Comparison of ENCODE assay signal across 21 cellular contexts in the genomic region with DNA sequence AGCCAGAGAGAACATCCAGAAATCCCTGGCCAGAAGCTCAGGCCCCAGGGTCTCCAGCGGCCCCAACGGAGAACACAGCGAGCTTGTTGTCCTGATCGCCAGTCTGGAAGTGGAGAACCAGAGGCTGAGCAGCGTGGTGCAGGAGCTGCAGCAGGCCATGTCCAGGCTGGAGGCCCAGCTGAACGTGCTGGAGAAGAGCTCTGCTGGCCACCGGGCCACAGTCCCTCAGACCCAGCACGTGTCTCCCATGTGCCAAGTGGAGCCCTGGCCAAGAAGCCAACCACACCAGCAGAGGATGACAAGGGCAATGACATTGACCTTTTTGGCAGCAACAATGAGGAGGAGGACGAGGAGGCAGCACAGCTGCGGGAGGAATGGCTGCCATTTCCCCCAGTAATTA. TPM values are rescaled to one million over a fixed set of nuclear protein-coding genes. Genes with fewer than 3 reads are reported as not detected.
"Had no signal": no experiment of that assay in that cellular context is flagged by ENCODE, and none has a peak within 500 bp of the region (broad histone marks: within the 10 kb centered on the region; RNA-seq: fewer than 3 reads in every experiment).

No MANE protein-coding gene starts in this region.

- H3K4me1 ChIP-seq: neural progenitor cell had no signal

- H3K27ac ChIP-seq: cardiac muscle cell, neural progenitor cell, ovary, suprapubic skin had no signal

- DNase-seq: activated CD4-positive, alpha-beta memory T cell treated with anti-CD3 and anti-CD28 coated beads, Interleukin-2, amount 10 ng/mL, durations not matched to agents 7 days and 5 days; activated CD4-positive, alpha-beta T cell treated with anti-CD3 and anti-CD28 coated beads for 4 hours; activated naive CD4-positive, alpha-beta T cell treated with anti-CD3 and anti-CD28 coated beads, Interleukin-2, amount 10 ng/mL, durations not matched to agents 7 days and 5 days; activated T-cell treated with anti-CD3 and anti-CD28 coated beads, Interleukin-2, amount 50 U/mL, for 24 hours; hypothalamus; midbrain; naive B cell; ovary; stimulated activated CD4-positive, alpha-beta T cell treated with anti-CD3 and anti-CD28 coated beads, Interleukin-4, amount 100 ng/mL, for 4 hours; stimulated activated CD8-positive, alpha-beta memory T cell treated with anti-CD3 and anti-CD28 coated beads, Interleukin-4, amount 100 ng/mL, for 48 hours; stimulated activated naive CD4-positive, alpha-beta T cell treated with Interleukin-2 at 50 U/mL for 16 hours; T-helper 2 cell had no signal

- H3K9ac ChIP-seq: neural progenitor cell had no signal

- H2AFZ ChIP-seq: neural progenitor cell had no signal

- H3K9me3 ChIP-seq: ovary, suprapubic skin had no signal

- FAIRE-seq: astrocyte, urothelium cell line had no signal

- H3K36me3 ChIP-seq: cardiac muscle cell, neural progenitor cell, ovary, suprapubic skin had no signal

- H3K4me3 ChIP-seq: cardiac muscle cell, neural progenitor cell, ovary, skin epidermis, suprapubic skin had no signal

- H3K27me3 ChIP-seq: ovary had no signal

- H3K4me2 ChIP-seq: neural progenitor cell had no signal

RNA-seq across cellular contexts. Expression of a gene that starts 20.6 kb away (rescaled TPM):
- total RNA-seq: activated CD4-positive, alpha-beta memory T cell treated with anti-CD3 and anti-CD28 coated beads, Interleukin-2, amount 10 ng/mL, durations not matched to agents 7 days and 5 days; astrocyte; cardiac muscle cell; glomerular endothelial cell; lung microvascular endothelial cell; ovary; suprapubic skin had no signal
- polyA plus RNA-seq: cardiac muscle cell, esophagus, ovary had no signal

RNA-seq across cellular contexts. Expression of a gene that starts 39.0 kb away (rescaled TPM):
- total RNA-seq: activated CD4-positive, alpha-beta memory T cell treated with anti-CD3 and anti-CD28 coated beads, Interleukin-2, amount 10 ng/mL, durations not matched to agents 7 days and 5 days; astrocyte; cardiac muscle cell; glomerular endothelial cell; lung microvascular endothelial cell had no signal
- polyA plus RNA-seq: cardiac muscle cell had no signal
